ENCODE assay signal across 1 cellular context in the genomic region with DNA sequence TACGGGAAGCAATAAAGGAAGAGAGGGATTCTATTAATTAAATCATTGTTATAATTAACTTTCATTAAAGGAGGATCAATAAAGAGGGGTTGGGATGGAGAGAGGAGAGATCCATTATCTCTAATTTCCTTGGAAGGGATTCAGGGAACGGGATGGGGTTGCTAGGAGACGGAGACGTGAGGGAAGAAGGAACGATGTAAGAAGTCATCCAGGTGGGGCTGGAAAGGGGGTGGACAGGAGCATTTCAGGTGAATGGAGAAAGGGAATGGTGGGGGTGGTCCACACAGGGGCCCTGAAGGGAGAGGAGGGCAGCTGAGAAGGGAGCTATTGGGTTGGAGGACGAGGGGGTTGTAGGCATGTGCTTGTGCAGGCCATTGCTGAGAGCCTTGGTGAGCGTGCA.
TF ChIP-seq lines count a peak whose summit lies in the region.

No MANE protein-coding gene starts in this region.

TF ChIP-seq in neural cell, 6 proteins besides CTCF, POLR2A, EP300 and RAD21 (continued from another document):
- TF ChIP-seq, protein P1, sequence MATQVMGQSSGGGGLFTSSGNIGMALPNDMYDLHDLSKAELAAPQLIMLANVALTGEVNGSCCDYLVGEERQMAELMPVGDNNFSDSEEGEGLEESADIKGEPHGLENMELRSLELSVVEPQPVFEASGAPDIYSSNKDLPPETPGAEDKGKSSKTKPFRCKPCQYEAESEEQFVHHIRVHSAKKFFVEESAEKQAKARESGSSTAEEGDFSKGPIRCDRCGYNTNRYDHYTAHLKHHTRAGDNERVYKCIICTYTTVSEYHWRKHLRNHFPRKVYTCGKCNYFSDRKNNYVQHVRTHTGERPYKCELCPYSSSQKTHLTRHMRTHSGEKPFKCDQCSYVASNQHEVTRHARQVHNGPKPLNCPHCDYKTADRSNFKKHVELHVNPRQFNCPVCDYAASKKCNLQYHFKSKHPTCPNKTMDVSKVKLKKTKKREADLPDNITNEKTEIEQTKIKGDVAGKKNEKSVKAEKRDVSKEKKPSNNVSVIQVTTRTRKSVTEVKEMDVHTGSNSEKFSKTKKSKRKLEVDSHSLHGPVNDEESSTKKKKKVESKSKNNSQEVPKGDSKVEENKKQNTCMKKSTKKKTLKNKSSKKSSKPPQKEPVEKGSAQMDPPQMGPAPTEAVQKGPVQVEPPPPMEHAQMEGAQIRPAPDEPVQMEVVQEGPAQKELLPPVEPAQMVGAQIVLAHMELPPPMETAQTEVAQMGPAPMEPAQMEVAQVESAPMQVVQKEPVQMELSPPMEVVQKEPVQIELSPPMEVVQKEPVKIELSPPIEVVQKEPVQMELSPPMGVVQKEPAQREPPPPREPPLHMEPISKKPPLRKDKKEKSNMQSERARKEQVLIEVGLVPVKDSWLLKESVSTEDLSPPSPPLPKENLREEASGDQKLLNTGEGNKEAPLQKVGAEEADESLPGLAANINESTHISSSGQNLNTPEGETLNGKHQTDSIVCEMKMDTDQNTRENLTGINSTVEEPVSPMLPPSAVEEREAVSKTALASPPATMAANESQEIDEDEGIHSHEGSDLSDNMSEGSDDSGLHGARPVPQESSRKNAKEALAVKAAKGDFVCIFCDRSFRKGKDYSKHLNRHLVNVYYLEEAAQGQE (IDR thresholded peaks at IDR 0.05; ENCODE audit: borderline replicate concordance), result peak; percentile 63
- TF ChIP-seq POLR2AphosphoS5 (IDR thresholded peaks at IDR 0.05) (peak; percentile 28), TAF1 (IDR thresholded peaks at IDR 0.05; ENCODE audit: low read depth) (no peak)
